ENCODE assay signal across 29 cellular contexts in genomic region chr2:69977208-69977607, GRCh38.
"Had no signal": no experiment of that assay in that cellular context is flagged by ENCODE, and none has a peak within 500 bp of the region (broad histone marks: within the 10 kb centered on the region; RNA-seq: fewer than 3 reads in every experiment).

No MANE protein-coding gene starts in this region.

- H3K27me3 Mint-ChIP-seq: activated CD4-positive, alpha-beta memory T cell treated with anti-CD3 and anti-CD28 coated beads, Interleukin-2, amount 10 ng/mL, durations not matched to agents 7 days and 5 days; activated CD8-positive, alpha-beta memory T cell treated with anti-CD3 and anti-CD28 coated beads, Interleukin-2, amount 10 ng/mL, durations not matched to agents 7 days and 5 days; activated naive CD8-positive, alpha-beta T cell; stimulated activated naive B cell treated with anti-CD40 and anti-IgM and Interleukin-4, amounts not matched to agents 10 μg/mL and 1 μg/mL and 100 μg/mL, for 72 hours had no signal

- H3K4me3 ChIP-seq: gastrocnemius medialis, left ventricle myocardium inferior, ovary, prostate gland, smooth muscle cell, stomach, thyroid gland had no signal

- H3K4me1 ChIP-seq: gastrocnemius medialis, left ventricle myocardium inferior, prostate gland, thyroid gland had no signal

- H3K4me1 Mint-ChIP-seq: activated CD8-positive, alpha-beta memory T cell treated with anti-CD3 and anti-CD28 coated beads, Interleukin-2, amount 10 ng/mL, durations not matched to agents 7 days and 5 days; stimulated activated naive B cell treated with anti-CD40 and anti-IgM and Interleukin-4, amounts not matched to agents 10 μg/mL and 1 μg/mL and 100 μg/mL, for 72 hours had no signal

- ATAC-seq: activated CD8-positive, alpha-beta memory T cell treated with anti-CD3 and anti-CD28 coated beads, Interleukin-2, amount 10 ng/mL, durations not matched to agents 7 days and 5 days; gastrocnemius medialis; stimulated activated naive B cell treated with anti-CD40 and anti-IgM and Interleukin-4, amounts not matched to agents 10 μg/mL and 1 μg/mL and 100 μg/mL, for 72 hours had no signal

- DNase-seq: activated CD4-positive, alpha-beta memory T cell treated with anti-CD3 and anti-CD28 coated beads, Interleukin-2, amount 10 ng/mL, durations not matched to agents 7 days and 5 days; activated CD4-positive, alpha-beta T cell treated with anti-CD3 and anti-CD28 coated beads, Interleukin-2, amount 10 ng/mL, durations not matched to agents 7 days and 5 days; activated CD4-positive, CD25-positive, alpha-beta regulatory T cell treated with anti-CD3 and anti-CD28 coated beads, Interleukin-2, amount 50 U/mL, for 72 hours; activated CD8-positive, alpha-beta memory T cell treated with anti-CD3 and anti-CD28 coated beads, Interleukin-2, amount 10 ng/mL, durations not matched to agents 7 days and 5 days; activated T-cell treated with anti-CD3 and anti-CD28 coated beads, Interleukin-2, amount 50 U/mL, for 48 hours; anterior cingulate cortex; dermis blood vessel endothelial cell; effector memory CD4-positive, alpha-beta T cell; erythroblast; gastrocnemius medialis; glutamatergic neuron; islet precursor cell; left ventricle myocardium inferior; mammary epithelial cell; naive B cell; nephron progenitor cell; ovary; retina; stimulated activated CD4-positive, alpha-beta T cell treated with anti-CD3 and anti-CD28 coated beads, Interleukin-15, amount 100 ng/mL, for 24 hours; stimulated activated CD4-positive, alpha-beta T cell treated with anti-CD3 and anti-CD28 coated beads, Interleukin-2, amount 100 ng/mL, for 24 hours; stimulated activated naive B cell treated with anti-CD40 and anti-IgM and Interleukin-4, amounts not matched to agents 10 μg/mL and 1 μg/mL and 100 μg/mL, for 72 hours; stomach; T-helper 9 cell; thyroid gland had no signal

- H3K27ac Mint-ChIP-seq: activated CD4-positive, alpha-beta memory T cell treated with anti-CD3 and anti-CD28 coated beads, Interleukin-2, amount 10 ng/mL, durations not matched to agents 7 days and 5 days; activated CD4-positive, alpha-beta T cell treated with anti-CD3 and anti-CD28 coated beads, Interleukin-2, amount 10 ng/mL, durations not matched to agents 7 days and 5 days; activated CD8-positive, alpha-beta memory T cell treated with anti-CD3 and anti-CD28 coated beads, Interleukin-2, amount 10 ng/mL, durations not matched to agents 7 days and 5 days; activated naive CD8-positive, alpha-beta T cell; activated T-helper 2 cell treated with anti-CD3 and anti-CD28 coated beads, Interferon-gamma antibody, Interleukin-2, Interleukin-4, amounts not matched to agents 10 μg/mL and 5 μg/mL and 100 μg/mL, durations not matched to agents 14 hours and 24 hours and 36 hours; nephron progenitor cell; stimulated activated naive B cell treated with anti-CD40 and anti-IgM and Interleukin-4, amounts not matched to agents 10 μg/mL and 1 μg/mL and 100 μg/mL, for 72 hours; T-helper 1 cell treated with Interleukin-12 subunit alpha and Interleukin-12 subunit beta and Interleukin-4 antibody, amounts not matched to agents 30 μg/mL and 1 μg/mL, for 36 hours had no signal

- H3K9me3 ChIP-seq: gastrocnemius medialis, left ventricle myocardium inferior, ovary, prostate gland, stomach, thyroid gland had no signal

- H3K36me3 Mint-ChIP-seq: activated CD8-positive, alpha-beta memory T cell treated with anti-CD3 and anti-CD28 coated beads, Interleukin-2, amount 10 ng/mL, durations not matched to agents 7 days and 5 days; activated naive CD8-positive, alpha-beta T cell; naive B cell; stimulated activated naive B cell treated with anti-CD40 and anti-IgM and Interleukin-4, amounts not matched to agents 10 μg/mL and 1 μg/mL and 100 μg/mL, for 72 hours had no signal

- H3K36me3 ChIP-seq: gastrocnemius medialis, left ventricle myocardium inferior, ovary, prostate gland, stomach, thyroid gland had no signal

- H3K9me3 Mint-ChIP-seq: activated CD4-positive, alpha-beta memory T cell treated with anti-CD3 and anti-CD28 coated beads, Interleukin-2, amount 10 ng/mL, durations not matched to agents 7 days and 5 days; activated CD4-positive, alpha-beta T cell treated with anti-CD3 and anti-CD28 coated beads, Interleukin-2, amount 10 ng/mL, durations not matched to agents 7 days and 5 days; activated T-helper 2 cell treated with anti-CD3 and anti-CD28 coated beads, Interferon-gamma antibody, Interleukin-2, Interleukin-4, amounts not matched to agents 10 μg/mL and 5 μg/mL and 100 μg/mL, durations not matched to agents 14 hours and 24 hours and 36 hours; naive B cell; nephron progenitor cell; stimulated activated naive B cell treated with anti-CD40 and anti-IgM and Interleukin-4, amounts not matched to agents 10 μg/mL and 1 μg/mL and 100 μg/mL, for 72 hours; T-helper 1 cell treated with Interleukin-12 subunit alpha and Interleukin-12 subunit beta and Interleukin-4 antibody, amounts not matched to agents 30 μg/mL and 1 μg/mL, for 36 hours had no signal

- H3K27ac ChIP-seq: gastrocnemius medialis, left ventricle myocardium inferior, ovary, prostate gland, thyroid gland had no signal

- H3K27me3 ChIP-seq: gastrocnemius medialis, ovary, stomach, thyroid gland had no signal

- H3K4me3 Mint-ChIP-seq: activated CD4-positive, alpha-beta memory T cell treated with anti-CD3 and anti-CD28 coated beads, Interleukin-2, amount 10 ng/mL, durations not matched to agents 7 days and 5 days; activated CD4-positive, alpha-beta T cell treated with anti-CD3 and anti-CD28 coated beads, Interleukin-2, amount 10 ng/mL, durations not matched to agents 7 days and 5 days; activated CD8-positive, alpha-beta memory T cell treated with anti-CD3 and anti-CD28 coated beads, Interleukin-2, amount 10 ng/mL, durations not matched to agents 7 days and 5 days; activated naive CD8-positive, alpha-beta T cell; nephron progenitor cell; stimulated activated naive B cell treated with anti-CD40 and anti-IgM and Interleukin-4, amounts not matched to agents 10 μg/mL and 1 μg/mL and 100 μg/mL, for 72 hours; T-helper 1 cell treated with Interleukin-12 subunit alpha and Interleukin-12 subunit beta and Interleukin-4 antibody, amounts not matched to agents 30 μg/mL and 1 μg/mL, for 36 hours had no signal
